1 cellular context compared by ENCODE assay signal in the genomic region with DNA sequence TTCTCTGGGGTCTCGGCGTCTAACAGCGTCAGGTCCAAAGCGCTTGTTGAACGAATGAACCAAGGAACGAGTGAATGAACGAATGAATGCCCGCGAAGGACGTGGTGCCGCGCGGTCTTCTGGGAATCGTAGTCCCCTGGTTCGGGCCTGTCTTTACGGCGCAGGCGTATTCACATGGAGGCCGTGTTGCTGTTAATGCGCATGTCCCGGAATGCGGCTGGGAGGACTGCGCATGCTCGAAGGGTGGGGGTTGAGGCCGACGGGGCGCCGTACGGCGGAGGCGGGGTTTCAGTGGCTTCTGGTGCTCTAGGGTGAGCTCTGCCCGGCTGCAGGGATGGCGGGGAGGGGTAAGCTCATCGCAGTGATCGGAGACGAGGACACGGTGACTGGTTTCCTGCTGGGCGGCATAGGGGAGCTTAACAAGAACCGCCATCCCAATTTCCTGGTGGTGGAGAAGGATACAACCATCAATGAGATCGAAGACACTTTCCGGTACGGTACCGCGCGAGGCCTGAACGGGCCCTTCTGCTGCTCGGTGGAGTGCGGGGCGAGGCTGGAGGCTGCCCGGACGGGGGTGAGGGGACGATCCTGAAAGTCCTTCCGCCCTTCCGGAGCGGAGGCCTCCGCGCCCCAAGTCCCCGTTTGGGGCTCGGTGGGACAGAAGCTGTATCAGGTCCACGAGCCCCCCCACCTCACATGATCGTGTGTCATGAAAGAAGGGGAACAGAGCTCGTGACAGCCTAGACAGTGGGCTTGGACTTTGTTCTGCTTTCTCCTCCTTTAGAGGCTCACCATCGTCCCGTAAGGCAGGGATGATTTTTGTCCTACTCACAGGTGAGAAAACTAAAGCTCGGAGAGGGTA.
TF ChIP-seq lines count a peak whose summit lies in the region.

A gene with protein sequence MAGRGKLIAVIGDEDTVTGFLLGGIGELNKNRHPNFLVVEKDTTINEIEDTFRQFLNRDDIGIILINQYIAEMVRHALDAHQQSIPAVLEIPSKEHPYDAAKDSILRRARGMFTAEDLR (plus strand): TSS at position 286 of the 862 bp plus-strand sequence. CDS start 49 bp downstream, at position 335.

TF ChIP-seq in H1, 55 proteins besides CTCF, POLR2A, EP300 and RAD21:
- TF ChIP-seq RBBP5 (IDR thresholded peaks at IDR 0.05; ENCODE audit: borderline replicate concordance, low read depth, low read length), result peak; percentile 57; the same call in 1 of the 2 replicates
- peak; percentile 58 for TF ChIP-seq SIX5 (IDR thresholded peaks at IDR 0.05; ENCODE audit: low read depth, low read length)
- TF ChIP-seq HDAC2 (IDR thresholded peaks at IDR 0.05; ENCODE audit: borderline replicate concordance in 1 of 2, low read depth in 2 of 2, low read length in 2 of 2), result no peak
- no peak for TF ChIP-seq SAP30 (IDR thresholded peaks at IDR 0.05; ENCODE audit: insufficient read depth, insufficient replicate concordance, low read length)
- peak; percentile 87 for TF ChIP-seq NRF1 (IDR thresholded peaks at IDR 0.05; ENCODE audit: low read depth, low read length)
- TF ChIP-seq NANOG (IDR thresholded peaks at IDR 0.05; ENCODE audit: insufficient read depth, low read depth, low read length, poor library complexity, severe bottlenecking), result no peak
- TF ChIP-seq, protein P1, sequence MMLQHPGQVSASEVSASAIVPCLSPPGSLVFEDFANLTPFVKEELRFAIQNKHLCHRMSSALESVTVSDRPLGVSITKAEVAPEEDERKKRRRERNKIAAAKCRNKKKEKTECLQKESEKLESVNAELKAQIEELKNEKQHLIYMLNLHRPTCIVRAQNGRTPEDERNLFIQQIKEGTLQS (IDR thresholded peaks at IDR 0.05; ENCODE audit: insufficient read depth, low read depth, low read length), result no peak
- no peak for TF ChIP-seq ZNF274 (IDR thresholded peaks at IDR 0.05; ENCODE audit: borderline replicate concordance, extremely low read depth, low read length)
- 0 out of 2 replicates have a peak, but pooled peaks have one; percentile 60 for TF ChIP-seq SP4 (IDR thresholded peaks at IDR 0.05; ENCODE audit: low read length)
- TF ChIP-seq, protein P2, sequence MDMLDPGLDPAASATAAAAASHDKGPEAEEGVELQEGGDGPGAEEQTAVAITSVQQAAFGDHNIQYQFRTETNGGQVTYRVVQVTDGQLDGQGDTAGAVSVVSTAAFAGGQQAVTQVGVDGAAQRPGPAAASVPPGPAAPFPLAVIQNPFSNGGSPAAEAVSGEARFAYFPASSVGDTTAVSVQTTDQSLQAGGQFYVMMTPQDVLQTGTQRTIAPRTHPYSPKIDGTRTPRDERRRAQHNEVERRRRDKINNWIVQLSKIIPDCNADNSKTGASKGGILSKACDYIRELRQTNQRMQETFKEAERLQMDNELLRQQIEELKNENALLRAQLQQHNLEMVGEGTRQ (IDR thresholded peaks at IDR 0.05; ENCODE audit: low read length), result no peak
- TF ChIP-seq TEAD4 (IDR thresholded peaks at IDR 0.05; ENCODE audit: low read depth, low read length), result peak; percentile 91
- TF ChIP-seq SRF (IDR thresholded peaks at IDR 0.05; ENCODE audit: low read depth, low read length), result no peak
- 0 out of 4 replicates have a peak, but pooled peaks of 1 of the 2 experiments have one; percentile 28 for TF ChIP-seq SIN3A (conservative IDR thresholded peaks at IDR 0.05 in 1 of 2, IDR thresholded peaks at IDR 0.05 in 1 of 2; ENCODE audit: low read depth in 1 of 2, low read length in 2 of 2)
- TF ChIP-seq TAF7 (optimal IDR thresholded peaks at IDR 0.05; ENCODE audit: borderline replicate concordance, low read depth, low read length), result no peak
- TF ChIP-seq BRCA1 (IDR thresholded peaks at IDR 0.05; ENCODE audit: low read depth, low read length), result no peak; the same call in 1 of the 2 replicates
- peak; percentile 73 for TF ChIP-seq KDM4A (IDR thresholded peaks at IDR 0.05; ENCODE audit: low read depth, low read length, severe bottlenecking)
- TF ChIP-seq ASH2L (IDR thresholded peaks at IDR 0.05; ENCODE audit: low read length), result peak; percentile 79
- TF ChIP-seq BCL11A (IDR thresholded peaks at IDR 0.05; ENCODE audit: low read depth in 2 of 2, low read length in 2 of 2), result no peak
- TF ChIP-seq CREB1 (IDR thresholded peaks at IDR 0.05), result peak; percentile 84
- no peak for TF ChIP-seq CHD1 (IDR thresholded peaks at IDR 0.05; ENCODE audit: low read depth, low read length)
- no peak for TF ChIP-seq SIRT6 (IDR thresholded peaks at IDR 0.05; ENCODE audit: low read length)
- no peak for TF ChIP-seq SP2 (IDR thresholded peaks at IDR 0.05; ENCODE audit: low read length)
- no peak for TF ChIP-seq RXRA (IDR thresholded peaks at IDR 0.05; ENCODE audit: insufficient read depth, low read depth, low read length)
TF ChIP-seq in H1: peak in this region for 9.
